19 cellular contexts compared by ENCODE assay signal in the genomic region with DNA sequence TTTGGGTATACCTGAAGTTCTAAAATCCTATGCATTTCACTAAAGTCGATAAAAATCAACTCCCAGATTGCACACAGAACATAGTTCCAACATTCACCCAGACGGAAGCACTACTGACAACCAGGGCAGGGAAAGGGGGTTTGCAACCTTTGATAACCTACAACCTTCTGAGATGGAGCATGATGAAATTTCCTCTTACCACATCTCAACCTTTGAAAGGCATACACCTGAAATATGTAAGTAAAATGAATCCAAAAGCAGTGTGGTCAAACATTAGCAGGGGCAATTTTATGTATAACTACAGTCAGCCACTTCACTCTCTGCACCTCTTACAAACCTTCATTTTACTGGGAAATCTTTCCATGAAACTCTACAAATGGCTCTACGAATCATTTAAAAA.
DNase-seq lines count a peak whose midpoint lies in the region; ATAC-seq, FAIRE-seq and TF ChIP-seq lines count a peak whose summit lies in the region.
"Had no signal": no experiment of that assay in that cellular context is flagged by ENCODE, and none has a peak within 500 bp of the region (broad histone marks: within the 10 kb centered on the region; RNA-seq: fewer than 3 reads in every experiment).

No MANE protein-coding gene starts in this region.

- no peak for TF ChIP-seq RAD21 in HepG2 (CRISPR knock-in tag; IDR thresholded peaks at IDR 0.05)

- POLR2A ChIA-PET in WTC11 (lab: Charles Lee): no interaction called here
- POLR2A ChIA-PET in HepG2 (lab: Yijun Ruan, JAX): no interaction called here

- peak overlapping the region; percentile 57 for H3K4me3 Mint-ChIP-seq in activated naive CD4-positive, alpha-beta T cell treated with anti-CD3 and anti-CD28 coated beads, Interleukin-2, amount 50 U/mL, for 24 hours
- H3K4me3 Mint-ChIP-seq in activated naive CD4-positive, alpha-beta T cell treated with anti-CD3 and anti-CD28 coated beads, Interleukin-2, amount 10 ng/mL, durations not matched to agents 7 days and 5 days: no peak overlapping the region
- no peak overlapping the region for H3K4me3 Mint-ChIP-seq in WTC11

- H3K27ac ChIP-seq in HepG2 (ENCODE audit: extremely low read length, insufficient read depth, low read length) (peak overlapping the region; percentile 18), upper lobe of right lung (no peak overlapping the region)
- H3K27ac ChIP-seq: A549, C4-2B, PC-9, SJSA1 had no signal

- no peak for TF ChIP-seq POLR2A in HepG2 (IDR thresholded peaks at IDR 0.05; ENCODE audit: insufficient read depth in 1 of 2, low read depth in 2 of 2, low read length in 2 of 2)

- TF ChIP-seq EP300 in HepG2 (IDR thresholded peaks at IDR 0.05; ENCODE audit: low read depth in 2 of 2, low read length in 2 of 2): peak in 1 of 2 experiments; percentile 71; a peak in 1 of 4 replicates
- TF ChIP-seq EP300 in HepG2 (CRISPR knock-in tag; IDR thresholded peaks at IDR 0.05; ENCODE audit: borderline replicate concordance): no peak

- H3K36me3 Mint-ChIP-seq in activated naive CD4-positive, alpha-beta T cell treated with anti-CD3 and anti-CD28 coated beads, Interleukin-2, amount 50 U/mL, for 24 hours: peaks cover 11% of the 10 kb centered on the region
- H3K36me3 Mint-ChIP-seq in activated naive CD4-positive, alpha-beta T cell treated with anti-CD3 and anti-CD28 coated beads, Interleukin-2, amount 10 ng/mL, durations not matched to agents 7 days and 5 days: peaks cover 8% of the 10 kb centered on the region
- no peaks in the 10 kb centered on the region for H3K36me3 Mint-ChIP-seq in WTC11

- no peaks in the 10 kb centered on the region for H3K9me3 Mint-ChIP-seq in activated naive CD4-positive, alpha-beta T cell treated with anti-CD3 and anti-CD28 coated beads, Interleukin-2, amount 50 U/mL, for 24 hours
- no peaks in the 10 kb centered on the region for H3K9me3 Mint-ChIP-seq in activated naive CD4-positive, alpha-beta T cell treated with anti-CD3 and anti-CD28 coated beads, Interleukin-2, amount 10 ng/mL, durations not matched to agents 7 days and 5 days
- no peaks in the 10 kb centered on the region for H3K9me3 Mint-ChIP-seq in WTC11

- H4K20me1 ChIP-seq in HepG2 (ENCODE audit: insufficient read depth, low read length): no peaks in the 10 kb centered on the region; the same call in 1 of the 2 replicates

- H3K36me3 ChIP-seq in HepG2 (replicated peaks in 1 of 2; ENCODE audit: control insufficient read depth in 1 of 2, insufficient read depth in 2 of 2, low read length in 2 of 2) (no peaks in the 10 kb centered on the region), upper lobe of right lung (no peaks in the 10 kb centered on the region)
- H3K36me3 ChIP-seq: MG63, SJSA1 had no signal

- H3K4me2 ChIP-seq in HepG2 (ENCODE audit: low read depth, low read length): no peak overlapping the region
- H3K4me2 ChIP-seq: A549, PC-9 had no signal

- FAIRE-seq in HepG2 (lab: Jason Lieb, UNC) (peak; percentile 68), HTR-8/SVneo (lab: Jason Lieb, UNC) (no peak)
- FAIRE-seq: A549 had no signal

- peaks cover 10% of the 10 kb centered on the region for H3K79me2 ChIP-seq in HepG2 (ENCODE audit: insufficient read depth, low read length)

- H3K4me3 ChIP-seq in HepG2 (replicated peaks in 1 of 3; ENCODE audit: insufficient read depth in 1 of 3, low read depth in 2 of 3, low read length in 3 of 3) (no peak overlapping the region), upper lobe of right lung (no peak overlapping the region)
- H3K4me3 ChIP-seq: A549, MG63, PC-9, SJSA1 had no signal

- H3K27me3 ChIP-seq in HepG2 (ENCODE audit: control insufficient read depth in 1 of 2, insufficient read depth in 2 of 2, low read length in 2 of 2): no peaks in the 10 kb centered on the region
- no peaks in the 10 kb centered on the region for H3K27me3 ChIP-seq in upper lobe of right lung
- H3K27me3 ChIP-seq: MG63, SJSA1 had no signal

- ATAC-seq in WTC11: no peak
- ATAC-seq in HepG2: peak; percentile 60
- ATAC-seq in upper lobe of right lung: peak; percentile 33
- ATAC-seq: A549 had no signal

- no peaks in the 10 kb centered on the region for H3K9me3 ChIP-seq in HepG2 (ENCODE audit: low read length)
- H3K9me3 ChIP-seq in upper lobe of right lung: no peaks in the 10 kb centered on the region
- H3K9me3 ChIP-seq: A549, MG63, SJSA1 had no signal

- H3K27me3 Mint-ChIP-seq in activated naive CD4-positive, alpha-beta T cell treated with anti-CD3 and anti-CD28 coated beads, Interleukin-2, amount 50 U/mL, for 24 hours: no peaks in the 10 kb centered on the region
- peaks cover 10% of the 10 kb centered on the region for H3K27me3 Mint-ChIP-seq in activated naive CD4-positive, alpha-beta T cell treated with anti-CD3 and anti-CD28 coated beads, Interleukin-2, amount 10 ng/mL, durations not matched to agents 7 days and 5 days
- H3K27me3 Mint-ChIP-seq in WTC11 (ENCODE audit: low read depth): no peaks in the 10 kb centered on the region

- DNase-seq in activated naive CD4-positive, alpha-beta T cell treated with anti-CD3 and anti-CD28 coated beads, Interleukin-2, amount 10 ng/mL, durations not matched to agents 7 days and 5 days: no peak
- DNase-seq in WTC11 (ENCODE audit: low spot score) (no peak), HepG2 (ENCODE audit: low spot score) (peak; percentile 51), upper lobe of right lung (no peak), HTR-8/SVneo (ENCODE audit: insufficient read length, low spot score) (no peak), AG08396 (ENCODE audit: low spot score) (no peak), GM10266 (ENCODE audit: extremely low spot score) (no peak)
- DNase-seq: Calu3, DMS79, GOT3, MG63, NCI-H1105, NCI-H1694, NCI-H510A treated with DMSO at 0.1 percent for 48 hours, PC-9 had no signal

- CTCF ChIA-PET in activated naive CD4-positive, alpha-beta T cell treated with anti-CD3 and anti-CD28 coated beads, Interleukin-2, amount 10 ng/mL, durations not matched to agents 7 days and 5 days (lab: Charles Lee): no interaction called here
- CTCF ChIA-PET in WTC11 (lab: Charles Lee) (no interaction called here), HepG2 (lab: Yijun Ruan, JAX; ENCODE audit: low intra/inter-chr PET ratio, low total read pairs) (no interaction called here)

- H3K4me1 ChIP-seq in HepG2 (ENCODE audit: insufficient read depth, low read length): peaks cover 55% of the 10 kb centered on the region
- peaks cover 26% of the 10 kb centered on the region for H3K4me1 ChIP-seq in upper lobe of right lung
- H3K4me1 ChIP-seq: SJSA1 had no signal

- WGBS in HepG2 (ENCODE audit: low lambda C conversion rate): 55% methylated on average over 3 of the region's 3 CpGs

- intact Hi-C loops in HepG2 (cut with micrococcal nuclease; ENCODE audit: unreplicated experiment): loop anchor here (5.0 to 10.0 kb wide), 2 partner anchors 183 to 385 kb away; a partner anchor contains a TSS
- intact Hi-C loops in upper lobe of right lung (cut with DNase I): no loop called here

- no TSS peak for BruUV-seq in HepG2 (replicated peaks; lab: Mats Ljungman, UMichigan)

- H3K27ac Mint-ChIP-seq in activated naive CD4-positive, alpha-beta T cell treated with anti-CD3 and anti-CD28 coated beads, Interleukin-2, amount 50 U/mL, for 24 hours: peak overlapping the region; percentile 93
- no peak overlapping the region for H3K27ac Mint-ChIP-seq in activated naive CD4-positive, alpha-beta T cell treated with anti-CD3 and anti-CD28 coated beads, Interleukin-2, amount 10 ng/mL, durations not matched to agents 7 days and 5 days
- no peak overlapping the region for H3K27ac Mint-ChIP-seq in WTC11

- no peak overlapping the region for H2AFZ ChIP-seq in HepG2 (ENCODE audit: low read length)
- H2AFZ ChIP-seq: PC-9 had no signal

- peaks cover 88% of the 10 kb centered on the region for H3K4me1 Mint-ChIP-seq in activated naive CD4-positive, alpha-beta T cell treated with anti-CD3 and anti-CD28 coated beads, Interleukin-2, amount 50 U/mL, for 24 hours
- H3K4me1 Mint-ChIP-seq in activated naive CD4-positive, alpha-beta T cell treated with anti-CD3 and anti-CD28 coated beads, Interleukin-2, amount 10 ng/mL, durations not matched to agents 7 days and 5 days: peaks cover 56% of the 10 kb centered on the region
- H3K4me1 Mint-ChIP-seq in WTC11: peaks cover 18% of the 10 kb centered on the region

- no peak for TF ChIP-seq CTCF in WTC11 (IDR thresholded peaks at IDR 0.05)
- TF ChIP-seq CTCF in HepG2 (CRISPR knock-in tag; IDR thresholded peaks at IDR 0.05): no peak
- TF ChIP-seq CTCF in upper lobe of right lung (IDR thresholded peaks at IDR 0.05): no peak
- no peak for TF ChIP-seq CTCF in GM10266 (IDR thresholded peaks at IDR 0.05; ENCODE audit: control insufficient read depth, insufficient read depth, low read depth, missing control alignments)

- in situ Hi-C loops in HepG2 (cut with HindIII; ENCODE audit: extremely low pct_ligation_motif_present, low pct_unique_long_range_greater_than_20kb): no loop called here

- H3K9ac ChIP-seq in HepG2 (ENCODE audit: insufficient read depth, low read depth, low read length): no peak overlapping the region

TF ChIP-seq in WTC11, 78 proteins besides CTCF, POLR2A, EP300 and RAD21:
- TF ChIP-seq NR1H2 (CRISPR knock-in tag; IDR thresholded peaks at IDR 0.05): no peak
- TF ChIP-seq GABPB1 (CRISPR knock-in tag; IDR thresholded peaks at IDR 0.05): peak; percentile 73
- TF ChIP-seq, protein P1, sequence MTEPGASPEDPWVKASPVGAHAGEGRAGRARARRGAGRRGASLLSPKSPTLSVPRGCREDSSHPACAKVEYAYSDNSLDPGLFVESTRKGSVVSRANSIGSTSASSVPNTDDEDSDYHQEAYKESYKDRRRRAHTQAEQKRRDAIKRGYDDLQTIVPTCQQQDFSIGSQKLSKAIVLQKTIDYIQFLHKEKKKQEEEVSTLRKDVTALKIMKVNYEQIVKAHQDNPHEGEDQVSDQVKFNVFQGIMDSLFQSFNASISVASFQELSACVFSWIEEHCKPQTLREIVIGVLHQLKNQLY (CRISPR knock-in tag; IDR thresholded peaks at IDR 0.05): no peak
- TF ChIP-seq SOX15 (CRISPR knock-in tag; IDR thresholded peaks at IDR 0.05): no peak

TF ChIP-seq in HepG2, 621 proteins besides CTCF, POLR2A, EP300 and RAD21 (continues in another document):
- TF ChIP-seq, protein P2, sequence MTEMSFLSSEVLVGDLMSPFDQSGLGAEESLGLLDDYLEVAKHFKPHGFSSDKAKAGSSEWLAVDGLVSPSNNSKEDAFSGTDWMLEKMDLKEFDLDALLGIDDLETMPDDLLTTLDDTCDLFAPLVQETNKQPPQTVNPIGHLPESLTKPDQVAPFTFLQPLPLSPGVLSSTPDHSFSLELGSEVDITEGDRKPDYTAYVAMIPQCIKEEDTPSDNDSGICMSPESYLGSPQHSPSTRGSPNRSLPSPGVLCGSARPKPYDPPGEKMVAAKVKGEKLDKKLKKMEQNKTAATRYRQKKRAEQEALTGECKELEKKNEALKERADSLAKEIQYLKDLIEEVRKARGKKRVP (CRISPR knock-in tag; IDR thresholded peaks at IDR 0.05): peak in 1 of 2 experiments; percentile 61; a peak in 2 of 4 replicates
- TF ChIP-seq NR2C2 (CRISPR knock-in tag; IDR thresholded peaks at IDR 0.05; ENCODE audit: borderline replicate concordance) (peak; percentile 22; the same call in 1 of the 2 replicates), CEBPG (CRISPR knock-in tag; IDR thresholded peaks at IDR 0.05) (peak; percentile 46; the same call in 1 of the 2 replicates)
